ENCODE assay signal across 8 cellular contexts in the genomic region with DNA sequence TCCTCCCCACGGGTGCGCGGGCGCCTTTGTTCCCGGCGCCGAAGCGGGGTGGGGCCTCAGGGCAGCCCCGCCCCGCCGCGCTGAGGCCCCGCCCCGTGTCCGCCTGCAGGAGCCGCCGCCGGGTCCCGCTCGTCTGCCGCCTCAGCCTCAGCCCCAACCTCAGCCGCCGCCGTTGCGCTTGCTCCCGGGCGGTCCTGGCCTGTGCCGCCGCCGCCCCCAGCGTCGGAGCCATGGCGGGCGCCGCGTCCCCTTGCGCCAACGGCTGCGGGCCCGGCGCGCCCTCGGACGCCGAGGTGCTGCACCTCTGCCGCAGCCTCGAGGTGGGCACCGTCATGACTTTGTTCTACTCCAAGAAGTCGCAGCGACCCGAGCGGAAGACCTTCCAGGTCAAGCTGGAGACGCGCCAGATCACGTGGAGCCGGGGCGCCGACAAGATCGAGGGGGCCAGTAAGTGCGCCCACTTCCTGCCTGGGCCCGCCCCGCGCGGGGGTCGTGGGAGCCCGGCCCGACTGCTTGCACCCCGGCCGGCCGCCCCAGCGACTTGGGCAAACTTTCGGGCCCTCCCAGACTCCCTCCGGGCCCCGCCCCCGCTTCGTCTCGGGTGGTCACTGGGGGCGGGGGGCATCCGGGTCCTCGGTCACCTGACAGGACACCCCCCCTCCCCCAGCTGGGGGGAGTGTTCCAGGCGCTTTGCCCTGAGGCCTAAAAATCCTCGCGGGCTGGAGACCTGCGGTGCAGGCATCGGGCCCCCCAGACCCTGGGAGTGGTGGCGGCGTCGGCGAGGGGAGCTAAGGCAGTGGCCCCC. TPM values are rescaled to one million over a fixed set of nuclear protein-coding genes. Genes with fewer than 3 reads are reported as not detected.
DNase-seq lines count a peak whose midpoint lies in the region; ATAC-seq and TF ChIP-seq lines count a peak whose summit lies in the region.

A gene (plus strand): TSS at position 132 of the 805 bp plus-strand sequence. CDS start 99 bp downstream, at position 231.

- no CpG with 5 or more reads among the region's 89 CpGs for WGBS in gastroesophageal sphincter (ENCODE audit: low coverage in 1 of 2), 2 donors

- H3K27ac ChIP-seq in SJCRH30 = peak within 1 kb of the TSS; percentile 81
- H3K27ac ChIP-seq in gastroesophageal sphincter = peak within 1 kb of the TSS; percentile 84 to 99 (median 98)
- H3K27ac ChIP-seq in substantia nigra (ENCODE audit: low read depth, low read length, poor library complexity, severe bottlenecking) = peak within 1 kb of the TSS; percentile 89

- ATAC-seq in GM21825 (IDR thresholded peaks at IDR 0.05; ENCODE audit: unreplicated experiment) (peak; percentile 52), gastroesophageal sphincter (peak; percentile 87)

- no peaks in the 10 kb centered on the region; the same call in 1 of the 2 replicates for H3K36me3 ChIP-seq in SJCRH30
- H3K36me3 ChIP-seq in gastroesophageal sphincter = no peaks in the 10 kb centered on the region

- H3K9me3 ChIP-seq in SJCRH30 (replicated peaks) (no peaks in the 10 kb centered on the region), gastroesophageal sphincter (no peaks in the 10 kb centered on the region)

- peaks cover 37% of the 10 kb centered on the region for H3K4me1 ChIP-seq in SJCRH30
- H3K4me1 ChIP-seq in gastroesophageal sphincter = peaks cover 0 to 62% (median 33%) of the 10 kb centered on the region in 3 donors

- H3K4me3 ChIP-seq in SJCRH30 (peak within 1 kb of the TSS; percentile 94), gastroesophageal sphincter (peak within 1 kb of the TSS; percentile 95)

- TF ChIP-seq EP300 in gastroesophageal sphincter (IDR thresholded peaks at IDR 0.05) = no peak

- TF ChIP-seq CTCF in gastroesophageal sphincter (IDR thresholded peaks at IDR 0.05) = no peak

- no peaks in the 10 kb centered on the region for H3K27me3 ChIP-seq in SJCRH30
- no peaks in the 10 kb centered on the region for H3K27me3 ChIP-seq in gastroesophageal sphincter

- DNase-seq in DMS79 treated with DMSO at 0.1 percent for 48 hours (lab: John Stamatoyannopoulos, UW) (peak; percentile 36), LHCN-M2 (ENCODE audit: low read depth) (peak; percentile 75), SJCRH30 (peak; percentile 95 to 96), nucleus accumbens (lab: John Stamatoyannopoulos, UW) (peak in 52 of 56 donors; percentile 33 to 92 (median 80)), substantia nigra (lab: John Stamatoyannopoulos, UW) (peak in 43 of 49 donors; percentile 43 to 92 (median 80))
- peak; percentile 77 for DNase-seq in activated naive CD4-positive, alpha-beta T cell treated with Interleukin-2 at 50 U/mL for 16 hours

- TF ChIP-seq POLR2A in gastroesophageal sphincter (IDR thresholded peaks at IDR 0.05) = peak in 1 of 2 donors; percentile 14

RNA-seq across cellular contexts. Expression of the gene that starts here (rescaled TPM):
- total RNA-seq in LHCN-M2 (2014; rRNA removed) = 75.9 and 81.2 TPM in 2 replicates
- 56.2 TPM for polyA plus RNA-seq in LHCN-M2 (2012)
- 163 and 196 TPM in 2 replicates for total RNA-seq in SJCRH30 (2014; rRNA removed; shearing (Covaris generic))
- 100 to 1,000 TPM in 2 of 4 donors, 10 to 100 TPM in 2; 42.3 to 173 (median 94.7) TPM for total RNA-seq in gastroesophageal sphincter

Comparison
In these comparisons a context has a peak if more than half of its experiments do, and no peak if none do; other contexts are left out.
1. Peak in every context shown above with its lines: DNase-seq, ATAC-seq, H3K4me3 ChIP-seq and H3K27ac ChIP-seq.
2. DNase-seq: peak in every context shown above with its lines; median percentile 96 in SJCRH30; 80 in nucleus accumbens; 80 in substantia nigra; 77 in activated naive CD4-positive, alpha-beta T cell treated with Interleukin-2 at 50 U/mL for 16 hours; 75 in LHCN-M2; 36 in DMS79 treated with DMSO at 0.1 percent for 48 hours.